In the genomic region with DNA sequence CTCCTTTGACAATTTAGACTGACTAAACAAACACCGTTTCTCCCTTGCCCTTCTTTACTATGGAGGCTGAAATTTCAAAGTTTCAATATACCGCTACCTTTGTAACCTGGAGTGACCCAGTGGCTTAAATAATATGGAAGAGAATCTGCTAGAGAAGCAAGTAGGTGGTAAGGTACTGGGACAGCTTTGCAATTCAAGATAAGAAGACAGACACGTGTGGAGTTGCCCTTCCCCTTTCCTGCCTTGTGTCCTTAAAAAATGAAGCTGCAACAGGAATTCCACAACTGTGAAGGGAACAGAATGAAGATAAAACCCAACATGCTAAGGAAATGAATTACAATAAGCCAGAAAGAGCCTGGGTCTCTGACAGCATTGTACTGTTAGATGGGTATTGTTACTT, we compare ENCODE assay signal across 15 cellular contexts. TPM values are rescaled to one million over a fixed set of nuclear protein-coding genes. Genes with fewer than 3 reads are reported as not detected.
DNase-seq lines count a peak whose midpoint lies in the region; ATAC-seq, FAIRE-seq and TF ChIP-seq lines count a peak whose summit lies in the region.
"Had no signal": no experiment of that assay in that cellular context is flagged by ENCODE, and none has a peak within 500 bp of the region (broad histone marks: within the 10 kb centered on the region; RNA-seq: fewer than 3 reads in every experiment).

No MANE protein-coding gene starts in this region.

- H3K27me3 Mint-ChIP-seq in activated CD4-positive, alpha-beta T cell treated with anti-CD3 and anti-CD28 coated beads, Interleukin-2, amount 10 ng/mL, durations not matched to agents 24 days and 14 days, result no peaks in the 10 kb centered on the region
- H3K27me3 Mint-ChIP-seq in CD4-positive, CD25-positive, alpha-beta regulatory T cell, result no peaks in the 10 kb centered on the region
- no peaks in the 10 kb centered on the region; the same call in 1 of the 2 replicates for H3K27me3 Mint-ChIP-seq in WTC11 (ENCODE audit: low read depth)

- POLR2A ChIA-PET in WTC11 (lab: Charles Lee) (no interaction called here), HepG2 (lab: Yijun Ruan, JAX) (no interaction called here)

- peaks cover 57% of the 10 kb centered on the region for H3K36me3 Mint-ChIP-seq in activated CD4-positive, alpha-beta T cell treated with anti-CD3 and anti-CD28 coated beads, Interleukin-2, amount 10 ng/mL, durations not matched to agents 24 days and 14 days (ENCODE audit: low read depth)
- peaks cover 33% of the 10 kb centered on the region for H3K36me3 Mint-ChIP-seq in CD4-positive, CD25-positive, alpha-beta regulatory T cell
- peaks cover 11% of the 10 kb centered on the region for H3K36me3 Mint-ChIP-seq in WTC11

- no peak overlapping the region for H3K4me3 Mint-ChIP-seq in activated CD4-positive, alpha-beta T cell treated with anti-CD3 and anti-CD28 coated beads, Interleukin-2, amount 10 ng/mL, durations not matched to agents 24 days and 14 days
- no peak overlapping the region for H3K4me3 Mint-ChIP-seq in CD4-positive, CD25-positive, alpha-beta regulatory T cell
- H3K4me3 Mint-ChIP-seq in WTC11, result no peak overlapping the region

- no peak for TF ChIP-seq POLR2A in HepG2 (IDR thresholded peaks at IDR 0.05; ENCODE audit: insufficient read depth in 1 of 2, low read depth in 2 of 2, low read length in 2 of 2)

- peaks cover 9% of the 10 kb centered on the region; the same call in 1 of the 2 replicates for H4K20me1 ChIP-seq in HepG2 (ENCODE audit: insufficient read depth, low read length)

- no peaks in the 10 kb centered on the region for H3K27me3 ChIP-seq in CD4-positive, CD25-positive, alpha-beta regulatory T cell (ENCODE audit: control insufficient read depth, insufficient read depth, low read length)
- H3K27me3 ChIP-seq in HepG2 (ENCODE audit: control insufficient read depth in 1 of 2, insufficient read depth in 2 of 2, low read length in 2 of 2), result no peaks in the 10 kb centered on the region

- no peaks in the 10 kb centered on the region for H3K9me3 ChIP-seq in CD4-positive, CD25-positive, alpha-beta regulatory T cell (ENCODE audit: control insufficient read depth in 2 of 2, low read length in 2 of 2)
- H3K9me3 ChIP-seq in HepG2 (ENCODE audit: low read length), result no peaks in the 10 kb centered on the region

- no peak for DNase-seq in activated CD4-positive, alpha-beta T cell treated with anti-CD3 and anti-CD28 coated beads, Interleukin-2, amount 10 ng/mL, durations not matched to agents 24 days and 14 days
- DNase-seq in activated CD4-positive, alpha-beta T cell treated with anti-CD3 and anti-CD28 coated beads for 48 hours, result no peak
- no peak for DNase-seq in CD4-positive, CD25-positive, alpha-beta regulatory T cell
- DNase-seq in WTC11 (ENCODE audit: low spot score), result no peak
- DNase-seq in HepG2 (ENCODE audit: low spot score), result no peak
- no peak for DNase-seq in LoVo (ENCODE audit: low spot score)
- no peak for DNase-seq in NCI-H1694 (lab: John Stamatoyannopoulos, UW)
- DNase-seq in cerebellar cortex (ENCODE audit: low spot score), result no peak
- DNase-seq: 8988T, DMS79, KBM-7, NCI-H1092 had no signal

- H3K27ac ChIP-seq in CD4-positive, CD25-positive, alpha-beta regulatory T cell (ENCODE audit: insufficient read depth, low read length, poor library complexity, severe bottlenecking), result no peak overlapping the region
- no peak overlapping the region for H3K27ac ChIP-seq in HepG2 (ENCODE audit: extremely low read length, insufficient read depth, low read length)

- 92% methylated on average over 3 of the region's 3 CpGs for WGBS in HepG2 (ENCODE audit: low lambda C conversion rate)

- peaks cover 40% of the 10 kb centered on the region for H3K4me1 Mint-ChIP-seq in activated CD4-positive, alpha-beta T cell treated with anti-CD3 and anti-CD28 coated beads, Interleukin-2, amount 10 ng/mL, durations not matched to agents 24 days and 14 days
- H3K4me1 Mint-ChIP-seq in CD4-positive, CD25-positive, alpha-beta regulatory T cell, result peaks cover 32 to 61% (median 47%) of the 10 kb centered on the region in 4 donors
- peaks cover 27% of the 10 kb centered on the region for H3K4me1 Mint-ChIP-seq in WTC11

- intact Hi-C loops in activated CD4-positive, alpha-beta T cell treated with anti-CD3 and anti-CD28 coated beads, Interleukin-2, amount 10 ng/mL, durations not matched to agents 24 days and 14 days (cut with micrococcal nuclease), result no loop called here
- intact Hi-C loops in HepG2 (cut with micrococcal nuclease; ENCODE audit: unreplicated experiment), result no loop called here

- in situ Hi-C loops in HepG2 (cut with HindIII; ENCODE audit: extremely low pct_ligation_motif_present, low pct_unique_long_range_greater_than_20kb), result no loop called here

- H3K9me3 Mint-ChIP-seq in activated CD4-positive, alpha-beta T cell treated with anti-CD3 and anti-CD28 coated beads, Interleukin-2, amount 10 ng/mL, durations not matched to agents 24 days and 14 days, result no peaks in the 10 kb centered on the region
- H3K9me3 Mint-ChIP-seq in CD4-positive, CD25-positive, alpha-beta regulatory T cell, result no peaks in the 10 kb centered on the region
- H3K9me3 Mint-ChIP-seq in WTC11, result no peaks in the 10 kb centered on the region

- H3K4me3 ChIP-seq in CD4-positive, CD25-positive, alpha-beta regulatory T cell (ENCODE audit: low read depth, low read length), result no peak overlapping the region
- H3K4me3 ChIP-seq in HepG2 (replicated peaks in 1 of 3; ENCODE audit: insufficient read depth in 1 of 3, low read depth in 2 of 3, low read length in 3 of 3), result no peak overlapping the region

- ATAC-seq in CD4-positive, CD25-positive, alpha-beta regulatory T cell (ENCODE audit: low read depth in 2 of 2), result no peak
- no peak for ATAC-seq in WTC11
- ATAC-seq in HepG2, result no peak

- no peak for FAIRE-seq in HepG2 (lab: Jason Lieb, UNC)
- FAIRE-seq: G401.6, GM12891, HTR-8/SVneo had no signal

- CTCF ChIA-PET in WTC11 (lab: Charles Lee) (no interaction called here), HepG2 (lab: Yijun Ruan, JAX; ENCODE audit: low intra/inter-chr PET ratio, low total read pairs) (no interaction called here)

- peak overlapping the region; percentile 43 for H3K27ac Mint-ChIP-seq in activated CD4-positive, alpha-beta T cell treated with anti-CD3 and anti-CD28 coated beads, Interleukin-2, amount 10 ng/mL, durations not matched to agents 24 days and 14 days
- peak overlapping the region; percentile 31 to 80 (median 42) for H3K27ac Mint-ChIP-seq in CD4-positive, CD25-positive, alpha-beta regulatory T cell
- H3K27ac Mint-ChIP-seq in WTC11, result peak overlapping the region; percentile 42; the same call in 1 of the 2 replicates

- BruUV-seq in HepG2 (replicated peaks; lab: Mats Ljungman, UMichigan), result TSS peak; percentile 12

- no peak for TF ChIP-seq CTCF in WTC11 (IDR thresholded peaks at IDR 0.05)
- no peak for TF ChIP-seq CTCF in HepG2 (CRISPR knock-in tag; IDR thresholded peaks at IDR 0.05)

- H3K36me3 ChIP-seq in CD4-positive, CD25-positive, alpha-beta regulatory T cell (ENCODE audit: control insufficient read depth, insufficient read depth, low read length), result peaks cover 16% of the 10 kb centered on the region
- peaks cover 1 to 2% of the 10 kb centered on the region in 2 experiments; a peak in 2 of 5 replicates for H3K36me3 ChIP-seq in HepG2 (replicated peaks in 1 of 2; ENCODE audit: control insufficient read depth in 1 of 2, insufficient read depth in 2 of 2, low read length in 2 of 2)

- H2AFZ ChIP-seq in HepG2 (ENCODE audit: low read length), result no peak overlapping the region

- no peak overlapping the region for H3K4me2 ChIP-seq in HepG2 (ENCODE audit: low read depth, low read length)

- H3K9ac ChIP-seq in HepG2 (ENCODE audit: insufficient read depth, low read depth, low read length), result no peak overlapping the region

- TF ChIP-seq EP300 in HepG2 (IDR thresholded peaks at IDR 0.05; ENCODE audit: low read depth in 2 of 2, low read length in 2 of 2) (no peak), HepG2 (CRISPR knock-in tag; IDR thresholded peaks at IDR 0.05; ENCODE audit: borderline replicate concordance) (no peak)

- no peak for TF ChIP-seq RAD21 in HepG2 (CRISPR knock-in tag; IDR thresholded peaks at IDR 0.05)

- peaks cover 16% of the 10 kb centered on the region for H3K4me1 ChIP-seq in CD4-positive, CD25-positive, alpha-beta regulatory T cell (ENCODE audit: control insufficient read depth, insufficient read depth, low read length, poor library complexity, severe bottlenecking)
- H3K4me1 ChIP-seq in HepG2 (ENCODE audit: insufficient read depth, low read length), result peaks cover 8% of the 10 kb centered on the region

- H3K79me2 ChIP-seq in HepG2 (ENCODE audit: insufficient read depth, low read length), result no peaks in the 10 kb centered on the region

TF ChIP-seq in WTC11, 78 proteins besides CTCF, POLR2A, EP300 and RAD21 (continues in another document):
- TF ChIP-seq ZNF423 (CRISPR knock-in tag; IDR thresholded peaks at IDR 0.05), result no peak

RNA-seq across cellular contexts. Expression of a gene that starts 26.4 kb away (rescaled TPM):
- total RNA-seq in activated CD4-positive, alpha-beta T cell treated with anti-CD3 and anti-CD28 coated beads, Interleukin-2, amount 10 ng/mL, durations not matched to agents 24 days and 14 days, result 177 and 183 TPM in 2 replicates
- 83.1 TPM for total RNA-seq in CD4-positive, CD25-positive, alpha-beta regulatory T cell
- polyA plus RNA-seq in CD4-positive, CD25-positive, alpha-beta regulatory T cell, result 10 to 100 TPM; 23.9 to 36.4 (median 29.9) TPM
- total RNA-seq in WTC11 (2021), result 19.8 to 20.3 TPM (median 19.8 TPM) in 3 replicates
- 5.1 and 9.8 TPM in 2 replicates for total RNA-seq in HepG2 (2016; rRNA removed; fragmentation: Illumina TruSeq; extraction: Trizol)
- 1.1 and 1.6 TPM in 2 replicates for total RNA-seq in HepG2 (2016; cell fraction: cytosol; rRNA removed; fragmentation: Illumina TruSeq; extraction: Trizol; ENCODE audit: low read depth)
- 7.4 and 8.5 TPM in 2 replicates for total RNA-seq in HepG2 (2016; cell fraction: insoluble cytoplasmic fraction; rRNA removed; fragmentation: Illumina TruSeq; extraction: Trizol)
- 2.3 and 3.5 TPM in 2 replicates for total RNA-seq in HepG2 (2016; cell fraction: membrane; rRNA removed; fragmentation: Illumina TruSeq; extraction: Trizol)
- total RNA-seq in HepG2 (2016; cell fraction: nucleus; rRNA removed; fragmentation: Illumina TruSeq; extraction: Trizol), result 36.8 and 38.2 TPM in 2 replicates
- polyA plus RNA-seq in HepG2 (2011; rRNA removed), result 14.9 and 16.4 TPM in 2 replicates
- 5.3 and 9.4 TPM in 2 replicates for polyA plus RNA-seq in HepG2 (2011; cell fraction: cytosol; rRNA removed)
- 24.6 and 25.9 TPM in 2 replicates for polyA plus RNA-seq in HepG2 (2011; cell fraction: nucleus; rRNA removed)
- polyA plus RNA-seq in HepG2 (2012), result 12.7 and 15.0 TPM in 2 replicates
- 0.40 and 0.97 TPM in 2 replicates for polyA plus RNA-seq in HepG2 (2016; cell fraction: cytosol; fragmentation: Illumina TruSeq; extraction: Trizol; ENCODE audit: low read depth)
- 4.2 and 6.6 TPM in 2 replicates for polyA plus RNA-seq in HepG2 (2016; cell fraction: insoluble cytoplasmic fraction; fragmentation: Illumina TruSeq; extraction: Trizol; ENCODE audit: low read depth)
- 1.3 and 1.9 TPM in 2 replicates for polyA plus RNA-seq in HepG2 (2016; cell fraction: membrane; fragmentation: Illumina TruSeq; extraction: Trizol; ENCODE audit: low read depth)
- polyA plus RNA-seq in HepG2 (2016; cell fraction: nucleus; fragmentation: Illumina TruSeq; extraction: Trizol; ENCODE audit: insufficient read depth, low read depth), result 17.4 and 22.5 TPM in 2 replicates
- polyA minus RNA-seq in HepG2 (2011; rRNA and poly(A)+ RNA removed; ENCODE audit: low replicate concordance), result 4.3 and 14.6 TPM in 2 replicates
- polyA minus RNA-seq in HepG2 (2011; cell fraction: cytosol; rRNA and poly(A)+ RNA removed), result 9.0 and 9.7 TPM in 2 replicates
- 226 and 257 TPM in 2 replicates for polyA minus RNA-seq in HepG2 (2011; cell fraction: nucleus; rRNA and poly(A)+ RNA removed)
